Comparison of ENCODE assay signal across 1 cellular context in the genomic region with DNA sequence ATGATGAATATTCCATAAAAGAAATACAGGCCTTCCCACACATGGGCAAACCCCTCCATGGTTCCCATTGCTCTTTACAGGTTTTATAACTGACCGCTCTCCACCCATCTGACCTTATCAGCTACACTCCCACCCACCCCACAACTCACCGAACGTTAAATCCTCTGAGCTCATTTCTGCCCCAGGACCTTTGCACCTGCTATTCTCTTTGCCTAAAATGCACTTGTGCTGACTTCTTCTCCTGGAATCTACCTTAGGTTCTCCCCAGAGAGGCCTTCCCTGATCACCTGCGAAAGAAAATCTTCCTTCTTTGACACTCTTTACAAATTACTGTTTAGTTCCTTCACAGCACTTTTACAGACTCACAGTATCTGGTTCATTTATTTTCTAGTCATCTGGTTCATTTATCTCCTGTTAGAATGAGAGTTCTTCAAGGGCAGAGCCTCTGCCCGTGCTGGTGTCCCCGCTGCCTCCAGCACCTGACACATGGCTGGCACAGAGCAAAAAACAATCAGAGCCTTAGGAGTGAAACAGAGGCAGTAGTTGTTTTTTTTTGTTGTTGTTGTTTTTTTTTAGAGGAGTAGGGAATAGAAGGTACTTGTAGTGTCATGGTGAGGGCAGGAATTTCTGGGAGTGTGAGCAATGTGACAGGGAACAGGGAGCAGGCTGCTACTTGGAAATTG.
TF ChIP-seq lines count a peak whose summit lies in the region.

No MANE protein-coding gene starts in this region.

TF ChIP-seq in H1, 55 proteins besides CTCF, POLR2A, EP300 and RAD21:
- 0 out of 2 replicates have a peak, but pooled peaks have one; percentile 40 for TF ChIP-seq KDM1A (IDR thresholded peaks at IDR 0.05; ENCODE audit: borderline replicate concordance, low read length)
- no peak for TF ChIP-seq JUN (IDR thresholded peaks at IDR 0.05; ENCODE audit: low read depth, low read length)
